ENCODE assay signal across 13 cellular contexts in the genomic region with DNA sequence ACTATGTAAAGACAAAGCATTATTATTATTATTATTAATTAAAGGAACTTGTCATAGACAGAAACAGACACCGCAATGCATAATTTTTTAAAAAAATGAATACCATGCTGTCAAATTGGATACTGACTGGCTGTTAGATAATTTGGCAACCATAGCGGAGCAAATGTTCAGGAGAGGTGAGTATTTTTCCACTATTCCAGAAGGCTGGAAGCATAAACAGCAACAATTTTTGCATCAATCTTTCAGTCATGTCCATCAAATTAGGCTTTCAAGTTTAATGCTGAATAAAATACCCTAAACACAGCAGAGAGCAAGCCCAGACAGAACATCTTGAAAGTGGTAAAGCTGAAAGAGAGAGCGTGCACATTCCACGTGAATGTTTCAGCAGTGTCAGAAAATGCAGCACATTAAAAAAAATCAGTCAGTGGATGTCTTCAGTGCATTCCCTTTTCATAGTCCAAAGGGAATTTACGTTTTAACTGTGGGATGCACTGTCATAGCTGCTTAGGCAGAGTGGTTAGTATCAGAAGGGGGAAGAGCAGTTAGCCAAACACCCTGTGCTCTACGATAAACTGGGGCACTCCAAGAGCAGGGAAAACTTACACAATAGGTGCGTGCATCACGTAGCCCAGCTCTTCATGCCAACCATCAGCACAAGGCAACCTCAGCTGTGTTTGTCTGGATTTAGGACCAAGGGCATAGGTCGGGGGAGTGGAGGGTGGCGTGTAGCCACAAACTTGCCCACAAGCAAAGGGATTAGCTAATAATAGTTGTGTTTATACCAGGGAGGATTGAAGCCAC.
DNase-seq lines count a peak whose midpoint lies in the region; ATAC-seq and TF ChIP-seq lines count a peak whose summit lies in the region.
"Had no signal": no experiment of that assay in that cellular context is flagged by ENCODE, and none has a peak within 500 bp of the region (broad histone marks: within the 10 kb centered on the region; RNA-seq: fewer than 3 reads in every experiment).

No MANE protein-coding gene starts in this region.

- POLR2A ChIA-PET in CD8-positive, alpha-beta T cell (lab: Charles Lee), result no interaction called here

- H3K4me3 Mint-ChIP-seq in nephron, result no peak overlapping the region
- H3K4me3 Mint-ChIP-seq in CD8-positive, alpha-beta T cell, result no peak overlapping the region
- H3K4me3 Mint-ChIP-seq: activated T-helper 1 cell treated with anti-CD3 and anti-CD28 coated beads, Interleukin-12 subunit alpha, Interleukin-12 subunit beta, Interleukin-2, Interleukin-4 antibody, amounts not matched to agents 30 ng/mL and 10 ng/mL and 1 ng/mL, durations not matched to agents 14 hours and 24 hours and 36 hours; GM23338 had no signal

- peak; percentile 86 for ATAC-seq in RWPE2 (ENCODE audit: low read depth)
- ATAC-seq in GM18505 (IDR thresholded peaks at IDR 0.05; ENCODE audit: unreplicated experiment), result no peak
- no peak for ATAC-seq in CD8-positive, alpha-beta T cell
- ATAC-seq in GM21423 (IDR thresholded peaks at IDR 0.05; ENCODE audit: unreplicated experiment), result no peak
- ATAC-seq: GM23338 had no signal

- H3K36me3 ChIP-seq in RWPE2 (ENCODE audit: low read depth), result no peaks in the 10 kb centered on the region
- H3K36me3 ChIP-seq in esophagus muscularis mucosa, result no peaks in the 10 kb centered on the region
- no peaks in the 10 kb centered on the region for H3K36me3 ChIP-seq in CD8-positive, alpha-beta T cell (ENCODE audit: insufficient read depth, low read length)
- H3K36me3 ChIP-seq: tibial artery had no signal

- peaks cover 3% of the 10 kb centered on the region for H3K27me3 Mint-ChIP-seq in nephron (ENCODE audit: low read depth)
- H3K27me3 Mint-ChIP-seq in CD8-positive, alpha-beta T cell (ENCODE audit: low read depth), result peaks cover 38% of the 10 kb centered on the region

- 29% methylated on average over 10 of the region's 10 CpGs for WGBS in esophagus muscularis mucosa

- H3K9me3 Mint-ChIP-seq in nephron, result peaks cover 20% of the 10 kb centered on the region
- peaks cover 8% of the 10 kb centered on the region for H3K9me3 Mint-ChIP-seq in CD8-positive, alpha-beta T cell

- no peaks in the 10 kb centered on the region for H3K9me3 ChIP-seq in RWPE2 (ENCODE audit: severe bottlenecking)
- peaks cover 0 to 3% (median 0%) of the 10 kb centered on the region in 4 donors for H3K9me3 ChIP-seq in esophagus muscularis mucosa
- no peaks in the 10 kb centered on the region for H3K9me3 ChIP-seq in CD8-positive, alpha-beta T cell (ENCODE audit: low read length)
- H3K9me3 ChIP-seq: tibial artery had no signal

- TF ChIP-seq EP300 in esophagus muscularis mucosa (IDR thresholded peaks at IDR 0.05), result no peak

- DNase-seq in AG09319 (ENCODE audit: extremely low read depth, low read depth) (peak; percentile 86), RWPE2 (ENCODE audit: low spot score) (no peak), esophagus muscularis mucosa (ENCODE audit: extremely low spot score) (no peak)
- no peak for DNase-seq in activated CD4-positive, alpha-beta T cell treated with anti-CD3 and anti-CD28 coated beads for 1 hour
- DNase-seq in CD8-positive, alpha-beta T cell, result no peak
- DNase-seq: stimulated activated CD4-positive, alpha-beta T cell treated with anti-CD3 and anti-CD28 coated beads, Interleukin-2, amount 100 ng/mL, for 24 hours had no signal

- no peak for TF ChIP-seq CTCF in AG09319 (IDR thresholded peaks at IDR 0.05; ENCODE audit: low read depth, low read length)
- TF ChIP-seq CTCF in RWPE2 (IDR thresholded peaks at IDR 0.05; ENCODE audit: poor library complexity, severe bottlenecking), result no peak
- no peak for TF ChIP-seq CTCF in esophagus muscularis mucosa (IDR thresholded peaks at IDR 0.05)
- no peak for TF ChIP-seq CTCF in nephron (IDR thresholded peaks at IDR 0.05; ENCODE audit: unreplicated experiment in 3 of 3)
- TF ChIP-seq CTCF in CD8-positive, alpha-beta T cell (IDR thresholded peaks at IDR 0.05), result no peak

- peak overlapping the region; percentile 2 to 24 (median 13) for H3K27ac Mint-ChIP-seq in nephron
- H3K27ac Mint-ChIP-seq in CD8-positive, alpha-beta T cell, result no peak overlapping the region
- H3K27ac Mint-ChIP-seq: activated T-helper 1 cell treated with anti-CD3 and anti-CD28 coated beads, Interleukin-12 subunit alpha, Interleukin-12 subunit beta, Interleukin-2, Interleukin-4 antibody, amounts not matched to agents 30 ng/mL and 10 ng/mL and 1 ng/mL, durations not matched to agents 14 hours and 24 hours and 36 hours; GM23338 had no signal

- intact Hi-C loops in esophagus muscularis mucosa (cut with DNase I), result loop anchor here (10.0 kb wide), 1 partner anchor 99 kb away; no protein-coding TSS in a partner anchor
- intact Hi-C loops in CD8-positive, alpha-beta T cell (cut with DNase I, micrococcal nuclease), result no loop called here

- H3K4me3 ChIP-seq in RWPE2 (ENCODE audit: severe bottlenecking), result no peak overlapping the region
- peak overlapping the region; percentile 8 to 42 (median 21) for H3K4me3 ChIP-seq in esophagus muscularis mucosa
- H3K4me3 ChIP-seq in CD8-positive, alpha-beta T cell (ENCODE audit: low read depth, low read length), result no peak overlapping the region
- H3K4me3 ChIP-seq: GM23338 had no signal

- no peaks in the 10 kb centered on the region for H3K27me3 ChIP-seq in RWPE2 (ENCODE audit: insufficient read depth, poor library complexity, severe bottlenecking)
- H3K27me3 ChIP-seq in esophagus muscularis mucosa, result no peaks in the 10 kb centered on the region
- H3K27me3 ChIP-seq in CD8-positive, alpha-beta T cell (ENCODE audit: insufficient read depth, low read length), result no peaks in the 10 kb centered on the region
- H3K27me3 ChIP-seq: tibial artery had no signal

- H3K36me3 Mint-ChIP-seq in nephron (ENCODE audit: low read depth), result peaks cover 10% of the 10 kb centered on the region
- no peaks in the 10 kb centered on the region for H3K36me3 Mint-ChIP-seq in CD8-positive, alpha-beta T cell

- H3K4me1 ChIP-seq in RWPE2 (ENCODE audit: insufficient read depth, poor library complexity, severe bottlenecking) (peaks cover 7% of the 10 kb centered on the region), esophagus muscularis mucosa (peaks cover 4 to 20% (median 17%) of the 10 kb centered on the region in 4 donors)
- no peaks in the 10 kb centered on the region for H3K4me1 ChIP-seq in CD8-positive, alpha-beta T cell (ENCODE audit: insufficient read depth, low read length)

- CTCF ChIA-PET in CD8-positive, alpha-beta T cell (lab: Charles Lee), result no interaction called here

- H3K4me1 Mint-ChIP-seq in nephron, result peaks cover 25% of the 10 kb centered on the region
- no peaks in the 10 kb centered on the region for H3K4me1 Mint-ChIP-seq in CD8-positive, alpha-beta T cell (ENCODE audit: low read depth)
- H3K4me1 Mint-ChIP-seq: GM23338 had no signal

- H3K27ac ChIP-seq in RWPE2 (ENCODE audit: poor library complexity, severe bottlenecking) (peak overlapping the region; percentile 27), esophagus muscularis mucosa (replicated peaks in 1 of 4) (peak overlapping the region; percentile 61 to 75 (median 68))
- no peak overlapping the region for H3K27ac ChIP-seq in CD8-positive, alpha-beta T cell (ENCODE audit: low read depth, low read length)
- H3K27ac ChIP-seq: C4-2B had no signal

- TF ChIP-seq POLR2A in esophagus muscularis mucosa (IDR thresholded peaks at IDR 0.05; ENCODE audit: low read depth) (no peak), GM18505 (IDR thresholded peaks at IDR 0.05; ENCODE audit: borderline replicate concordance, extremely low read depth, insufficient read depth, insufficient read length) (no peak)

Comparison
In these comparisons a context has a peak if more than half of its experiments do, and no peak if none do; other contexts are left out.
1. H3K4me3 ChIP-seq: peak in esophagus muscularis mucosa (4 of 4); none in RWPE2 (single experiment) and CD8-positive, alpha-beta T cell (single experiment).